In genomic region chr2:15337996-15338666, GRCh38 we compare ENCODE assay signal across 27 cellular contexts.
DNase-seq lines count a peak whose midpoint lies in the region; ATAC-seq and TF ChIP-seq lines count a peak whose summit lies in the region.
"Had no signal": no experiment of that assay in that cellular context is flagged by ENCODE, and none has a peak within 500 bp of the region (broad histone marks: within the 10 kb centered on the region; RNA-seq: fewer than 3 reads in every experiment).

No MANE protein-coding gene starts in this region.

- H3K9me3 ChIP-seq in smooth muscle cell (replicated peaks; ENCODE audit: low read depth) (no peaks in the 10 kb centered on the region), mucosa of descending colon (no peaks in the 10 kb centered on the region)
- H3K9me3 ChIP-seq: esophagus squamous epithelium, lower lobe of right lung had no signal

- H3F3A ChIP-seq in smooth muscle cell (ENCODE audit: low read depth) = no peaks in the 10 kb centered on the region

- no peak overlapping the region for H2AFZ ChIP-seq in smooth muscle cell (ENCODE audit: low read depth)

- CTCF ChIA-PET in RWPE1 (lab: Yijun Ruan, JAX) = no interaction called here

- no peak overlapping the region for H3K9ac ChIP-seq in smooth muscle cell (ENCODE audit: low read depth)

- H3K36me3 ChIP-seq in smooth muscle cell (ENCODE audit: low read depth) (no peaks in the 10 kb centered on the region), mucosa of descending colon (ENCODE audit: low read depth) (no peaks in the 10 kb centered on the region)

- no peak overlapping the region for H3K4me2 ChIP-seq in smooth muscle cell

- H3K4me3 ChIP-seq in smooth muscle cell = no peak overlapping the region
- no peak overlapping the region for H3K4me3 ChIP-seq in mucosa of descending colon
- H3K4me3 ChIP-seq in lower leg skin (ENCODE audit: low read depth, poor library complexity, severe bottlenecking) = no peak overlapping the region
- H3K4me3 ChIP-seq: esophagus squamous epithelium, heart right ventricle, lower lobe of right lung had no signal

- no peak for TF ChIP-seq POLR2A in lower leg skin (IDR thresholded peaks at IDR 0.05)

- peaks cover 7% of the 10 kb centered on the region for H4K20me1 ChIP-seq in smooth muscle cell (ENCODE audit: low read depth)

- no peaks in the 10 kb centered on the region for H3K79me2 ChIP-seq in smooth muscle cell (ENCODE audit: low read depth)

- no peak overlapping the region for H3K27ac ChIP-seq in RWPE1
- H3K27ac ChIP-seq in smooth muscle cell (ENCODE audit: low read depth) = peak overlapping the region; percentile 4
- H3K27ac ChIP-seq: 22Rv1, esophagus squamous epithelium, heart right ventricle, lower lobe of right lung had no signal

- TF ChIP-seq CTCF in RWPE1 (conservative IDR thresholded peaks at IDR 0.05; ENCODE audit: low read depth) (no peak), smooth muscle cell (IDR thresholded peaks at IDR 0.05; ENCODE audit: borderline replicate concordance, insufficient read depth, poor library complexity, severe bottlenecking) (no peak), mucosa of descending colon (IDR thresholded peaks at IDR 0.05) (no peak), lower leg skin (IDR thresholded peaks at IDR 0.05) (no peak)

- intact Hi-C loops in mucosa of descending colon (cut with DNase I, micrococcal nuclease) = no loop called here
- intact Hi-C loops in lower leg skin (cut with DNase I; ENCODE audit: low total_unique reads) = no loop called here

- ATAC-seq in esophagus mucosa (peak; percentile 83), mucosa of descending colon (no peak)
- ATAC-seq: activated T-cell treated with anti-CD3 and anti-CD28 coated beads, Interleukin-2, amount 50 U/mL, for 4 hours; heart right ventricle; lower lobe of right lung; natural killer cell; stimulated activated naive B cell treated with anti-CD40 and anti-IgM and Interleukin-4, amounts not matched to agents 10 μg/mL and 1 μg/mL and 100 μg/mL, for 72 hours had no signal

- POLR2A ChIA-PET in RWPE1 (lab: Yijun Ruan, JAX; ENCODE audit: low non-redundant PET) = no interaction called here

- WGBS in smooth muscle cell (ENCODE audit: low lambda C conversion rate) = 67% methylated on average over 1 of the region's 1 CpG
- WGBS in lower leg skin, 2 donors = 41 to 47% methylated on average over 1 of the region's 1 CpG

- no peaks in the 10 kb centered on the region for H3K27me3 ChIP-seq in smooth muscle cell (ENCODE audit: low read depth)
- H3K27me3 ChIP-seq: heart right ventricle had no signal

- H3K4me1 ChIP-seq in smooth muscle cell (ENCODE audit: low read depth) = peaks cover 4% of the 10 kb centered on the region
- H3K4me1 ChIP-seq in mucosa of descending colon (ENCODE audit: low read depth) = no peaks in the 10 kb centered on the region
- H3K4me1 ChIP-seq: heart right ventricle, lower lobe of right lung had no signal

- peak; percentile 13 for DNase-seq in NCI-H82 (lab: John Stamatoyannopoulos, UW)
- DNase-seq in NCI-H82 treated with DMSO at 0.1 percent for 48 hours (lab: John Stamatoyannopoulos, UW; ENCODE audit: unreplicated experiment) = no peak
- DNase-seq in RWPE1 (ENCODE audit: low spot score) = peak; percentile 55
- DNase-seq in smooth muscle cell (lab: John Stamatoyannopoulos, UW; ENCODE audit: unreplicated experiment) = no peak
- no peak for DNase-seq in mucosa of descending colon
- DNase-seq in anterior cingulate cortex (lab: John Stamatoyannopoulos, UW) = no peak
- DNase-seq in lower leg skin (ENCODE audit: low spot score in 2 of 2) = no peak
- DNase-seq: activated CD4-positive, alpha-beta T cell treated with anti-CD3 and anti-CD28 coated beads, Interleukin-2, amount 50 U/mL, for 1 hour; activated CD4-positive, CD25-positive, alpha-beta regulatory T cell; activated gamma-delta T cell treated with Interleukin-2 at 50 U/mL for 16 hours; activated T-cell treated with anti-CD3 and anti-CD28 coated beads, Interleukin-2, amount 50 U/mL, for 4 hours; DMS79 treated with DMSO at 0.1 percent for 48 hours; esophagus squamous epithelium; heart right ventricle; HFFc6; KG1; kidney glomerular epithelial cell; lower lobe of right lung; natural killer cell; NCI-H1436; NCI-H2081; NCI-H2227 treated with DMSO at 0.1 percent for 48 hours; NCI-H526 treated with DMSO at 0.1 percent for 48 hours; nucleus accumbens; stimulated activated naive B cell treated with anti-CD40 and anti-IgM and Interleukin-4, amounts not matched to agents 10 μg/mL and 1 μg/mL and 100 μg/mL, for 72 hours had no signal

Comparison
In these comparisons a context has a peak if more than half of its experiments do, and no peak if none do; other contexts are left out.
1. DNase-seq: peak in NCI-H82 (single experiment) and RWPE1 (single experiment); none in NCI-H82 treated with DMSO at 0.1 percent for 48 hours (single experiment), smooth muscle cell (single experiment), mucosa of descending colon (0 of 3), anterior cingulate cortex (0 of 58) and lower leg skin (0 of 2).